Comparison of ENCODE assay signal across 2 cellular contexts in the genomic region with DNA sequence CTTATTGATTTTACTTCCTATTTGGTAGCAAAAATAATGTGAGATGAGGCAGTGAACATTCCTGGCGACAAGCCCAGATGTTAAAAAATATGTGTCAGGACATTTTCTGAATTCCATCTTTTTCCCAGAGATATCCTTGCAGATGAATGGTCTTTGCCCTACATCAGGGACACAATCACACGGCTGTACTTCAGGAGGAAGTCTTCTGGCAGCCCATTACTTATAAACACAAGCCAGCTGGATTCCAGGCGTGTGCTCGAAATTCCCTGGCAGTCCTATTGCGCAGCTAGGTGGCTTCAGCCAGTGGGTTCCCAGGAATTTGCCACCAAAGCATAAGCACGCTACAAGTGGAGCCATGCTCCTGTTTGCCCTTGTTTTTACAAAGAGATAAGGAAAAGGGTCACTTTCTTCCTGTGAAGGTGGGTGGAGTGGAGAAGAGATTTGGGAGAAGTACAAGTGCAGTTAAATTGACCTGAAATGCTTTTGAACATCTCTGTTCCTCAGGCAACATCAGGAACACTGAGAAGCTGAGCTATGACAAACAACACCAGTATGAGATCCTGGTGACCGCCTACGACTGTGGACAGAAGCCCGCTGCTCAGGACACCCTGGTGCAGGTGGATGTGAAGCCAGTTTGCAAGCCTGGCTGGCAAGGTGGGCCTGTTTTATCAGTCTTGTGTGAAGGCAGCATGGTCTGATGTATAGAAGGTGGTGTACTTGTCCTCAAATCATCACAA.
TF ChIP-seq lines count a peak whose summit lies in the region.

No MANE protein-coding gene starts in this region.

TF ChIP-seq in SK-N-SH, 30 proteins besides CTCF, POLR2A, EP300 and RAD21 (continued from another document):
- TF ChIP-seq MXI1 (IDR thresholded peaks at IDR 0.05; ENCODE audit: low read depth, low read length) (no peak), RCOR1 (IDR thresholded peaks at IDR 0.05; ENCODE audit: low read length) (no peak), TAF1 (IDR thresholded peaks at IDR 0.05; ENCODE audit: borderline replicate concordance, low read depth, low read length) (no peak), CHD2 (IDR thresholded peaks at IDR 0.05; ENCODE audit: low read length, partially characterized antibody) (no peak)
- TF ChIP-seq, protein P1, sequence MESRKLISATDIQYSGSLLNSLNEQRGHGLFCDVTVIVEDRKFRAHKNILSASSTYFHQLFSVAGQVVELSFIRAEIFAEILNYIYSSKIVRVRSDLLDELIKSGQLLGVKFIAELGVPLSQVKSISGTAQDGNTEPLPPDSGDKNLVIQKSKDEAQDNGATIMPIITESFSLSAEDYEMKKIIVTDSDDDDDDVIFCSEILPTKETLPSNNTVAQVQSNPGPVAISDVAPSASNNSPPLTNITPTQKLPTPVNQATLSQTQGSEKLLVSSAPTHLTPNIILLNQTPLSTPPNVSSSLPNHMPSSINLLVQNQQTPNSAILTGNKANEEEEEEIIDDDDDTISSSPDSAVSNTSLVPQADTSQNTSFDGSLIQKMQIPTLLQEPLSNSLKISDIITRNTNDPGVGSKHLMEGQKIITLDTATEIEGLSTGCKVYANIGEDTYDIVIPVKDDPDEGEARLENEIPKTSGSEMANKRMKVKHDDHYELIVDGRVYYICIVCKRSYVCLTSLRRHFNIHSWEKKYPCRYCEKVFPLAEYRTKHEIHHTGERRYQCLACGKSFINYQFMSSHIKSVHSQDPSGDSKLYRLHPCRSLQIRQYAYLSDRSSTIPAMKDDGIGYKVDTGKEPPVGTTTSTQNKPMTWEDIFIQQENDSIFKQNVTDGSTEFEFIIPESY (IDR thresholded peaks at IDR 0.05; ENCODE audit: borderline replicate concordance, low read depth): no peak
- TF ChIP-seq, protein P2, sequence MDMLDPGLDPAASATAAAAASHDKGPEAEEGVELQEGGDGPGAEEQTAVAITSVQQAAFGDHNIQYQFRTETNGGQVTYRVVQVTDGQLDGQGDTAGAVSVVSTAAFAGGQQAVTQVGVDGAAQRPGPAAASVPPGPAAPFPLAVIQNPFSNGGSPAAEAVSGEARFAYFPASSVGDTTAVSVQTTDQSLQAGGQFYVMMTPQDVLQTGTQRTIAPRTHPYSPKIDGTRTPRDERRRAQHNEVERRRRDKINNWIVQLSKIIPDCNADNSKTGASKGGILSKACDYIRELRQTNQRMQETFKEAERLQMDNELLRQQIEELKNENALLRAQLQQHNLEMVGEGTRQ (IDR thresholded peaks at IDR 0.05; ENCODE audit: borderline replicate concordance, low read depth, low read length): no peak

TF ChIP-seq in endothelial cell of umbilical vein, 7 proteins besides CTCF, POLR2A, EP300 and RAD21 (continued from another document):
- TF ChIP-seq POLR2AphosphoS5 (IDR thresholded peaks at IDR 0.05; ENCODE audit: insufficient read depth, low read depth, low read length): no peak
